18 cellular contexts compared by ENCODE assay signal in the genomic region with DNA sequence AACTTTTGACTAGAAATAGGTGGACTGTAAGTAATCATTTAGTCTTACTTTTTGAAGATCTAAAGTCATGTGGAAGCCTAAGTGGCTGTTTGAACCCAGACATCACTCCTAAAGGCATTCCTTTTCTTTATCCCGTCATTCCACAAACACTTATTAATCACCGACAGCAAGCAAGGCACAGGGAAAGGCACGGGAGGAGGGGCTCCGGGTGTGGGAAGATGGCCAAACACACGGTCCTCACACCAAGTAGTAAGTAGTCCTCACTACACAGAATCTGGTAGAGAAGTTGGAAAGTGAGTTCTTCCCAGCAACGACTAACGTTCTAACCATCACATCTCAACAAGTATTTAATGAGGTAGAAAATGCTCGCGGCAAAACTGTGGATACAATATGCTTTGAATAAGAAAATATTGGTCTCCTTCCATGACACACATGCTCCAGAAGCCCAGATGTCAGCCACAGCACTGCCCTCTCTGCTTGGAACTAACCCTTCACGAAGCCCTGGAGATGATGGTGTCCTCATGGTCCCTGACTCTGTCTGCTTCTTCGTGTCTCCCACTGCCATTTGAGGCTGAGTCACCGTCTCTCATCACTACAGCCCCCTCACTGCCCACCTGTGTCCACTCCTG.
"Had no signal": no experiment of that assay in that cellular context is flagged by ENCODE, and none has a peak within 500 bp of the region (broad histone marks: within the 10 kb centered on the region; RNA-seq: fewer than 3 reads in every experiment).

No MANE protein-coding gene starts in this region.

- DNase-seq: activated CD4-positive, alpha-beta T cell treated with anti-CD3 and anti-CD28 coated beads for 1 hour; activated gamma-delta T cell treated with Interleukin-2 at 50 U/mL for 16 hours; activated T-cell treated with anti-CD3 and anti-CD28 coated beads, Interleukin-2, amount 50 U/mL, for 1 hour; anterior cingulate cortex; brain microvascular endothelial cell; caudate nucleus; effector CD4-positive, alpha-beta T cell; glutamatergic neuron; hippocampal formation; left ventricle myocardium inferior; midbrain; natural killer cell; sigmoid colon; spleen; stimulated activated CD4-positive, alpha-beta T cell treated with anti-CD3 and anti-CD28 coated beads, Interleukin-4, amount 100 ng/mL, for 1 hour; stimulated activated naive CD4-positive, alpha-beta T cell; testis; upper lobe of left lung had no signal

- H3K27me3 ChIP-seq: sigmoid colon, spleen, testis, upper lobe of left lung had no signal

- H3K36me3 ChIP-seq: brain microvascular endothelial cell, left ventricle myocardium inferior, sigmoid colon, spleen, upper lobe of left lung had no signal

- H3K4me1 ChIP-seq: sigmoid colon, testis had no signal

- H3K4me3 ChIP-seq: left ventricle myocardium inferior, sigmoid colon, spleen, testis, upper lobe of left lung had no signal

- H3K9me3 ChIP-seq: left ventricle myocardium inferior, sigmoid colon, spleen, testis, upper lobe of left lung had no signal

- H3K27ac ChIP-seq: brain microvascular endothelial cell, left ventricle myocardium inferior, sigmoid colon, testis, upper lobe of left lung had no signal

- ATAC-seq: natural killer cell had no signal
